In the genomic region with DNA sequence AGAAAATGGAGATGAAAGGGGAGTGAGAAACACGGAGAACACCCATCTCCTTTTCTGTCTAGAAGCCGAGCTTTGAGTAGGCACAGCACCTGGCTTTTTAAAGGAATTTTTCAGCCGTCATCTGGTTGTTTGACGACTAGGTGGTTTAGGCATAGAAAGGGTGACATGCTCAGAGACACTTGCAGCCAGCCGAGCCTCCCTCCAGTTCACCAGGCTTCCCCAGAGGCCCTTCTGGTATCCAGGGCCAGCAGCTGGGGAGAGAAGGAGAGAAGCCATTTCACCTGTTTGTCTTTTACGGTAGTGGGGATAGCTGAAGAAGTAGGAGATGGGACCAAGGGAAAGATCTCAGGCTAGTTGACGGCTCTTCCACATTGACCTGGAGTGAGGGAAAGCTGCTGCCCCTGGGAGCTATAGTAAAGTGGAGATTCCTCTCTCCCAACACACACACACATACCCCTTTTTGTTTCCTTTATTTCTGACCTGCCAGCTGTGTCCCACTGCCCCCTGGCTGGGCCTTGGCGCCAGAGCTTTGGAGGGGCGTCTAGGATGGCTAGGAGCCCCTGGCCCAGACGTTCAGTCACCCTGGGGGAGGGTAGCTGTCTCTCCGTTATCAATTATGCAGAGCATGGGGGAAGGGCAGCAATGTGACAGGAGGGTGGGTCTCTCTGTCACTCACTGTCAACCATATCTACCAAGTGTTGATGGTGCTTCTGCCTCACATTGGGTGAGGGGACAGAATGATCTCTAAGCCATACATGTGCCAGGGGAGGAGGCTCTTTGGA, we compare ENCODE assay signal across 8 cellular contexts. TPM values are rescaled to one million over a fixed set of nuclear protein-coding genes. Genes with fewer than 3 reads are reported as not detected.
DNase-seq lines count a peak whose midpoint lies in the region; ATAC-seq, FAIRE-seq and TF ChIP-seq lines count a peak whose summit lies in the region.

No MANE protein-coding gene starts in this region.

- H3K4me1 ChIP-seq in DND-41 (ENCODE audit: insufficient read depth, low read length): peaks cover 36% of the 10 kb centered on the region
- H3K4me1 ChIP-seq in H1 (replicated peaks in 1 of 4; ENCODE audit: control insufficient read depth in 3 of 4, insufficient read depth in 4 of 4, low read length in 3 of 4): peaks cover 15 to 44% (median 18%) of the 10 kb centered on the region in 4 experiments
- peaks cover 29 to 39% of the 10 kb centered on the region in 2 donors for H3K4me1 ChIP-seq in neuronal stem cell (ENCODE audit: control insufficient read depth in 2 of 2, insufficient read depth in 1 of 2, low read depth in 1 of 2, low read length in 2 of 2)

- TF ChIP-seq RAD21 in H1 (IDR thresholded peaks at IDR 0.05 in 1 of 2, conservative IDR thresholded peaks at IDR 0.05 in 1 of 2; ENCODE audit: low read depth in 2 of 2, low read length in 2 of 2): peak in 1 of 2 experiments; percentile 27; a peak in 1 of 4 replicates

- H2BK5ac ChIP-seq in H1 (ENCODE audit: low read depth, low read length): peak overlapping the region; percentile 22; the same call in 1 of the 2 replicates
- no peak overlapping the region for H2BK5ac ChIP-seq in neuronal stem cell (ENCODE audit: low read length)

- H2AFZ ChIP-seq in DND-41 (ENCODE audit: low read depth, low read length) (peak overlapping the region; percentile 81), H1 (ENCODE audit: low read length) (peak overlapping the region; percentile 21; the same call in 1 of the 2 replicates), neuronal stem cell (ENCODE audit: low read length) (peak overlapping the region; percentile 74)

- H3K4me3 ChIP-seq in DND-41 (ENCODE audit: low read depth in 1 of 2, low read length in 2 of 2) (peak overlapping the region in 1 of 2 experiments; percentile 66; a peak in 2 of 4 replicates), H1 (ENCODE audit: extremely low read depth in 1 of 4, insufficient read depth in 2 of 4, low read depth in 3 of 4, low read length in 4 of 4) (peak overlapping the region; percentile 54 to 65 (median 57); a peak in 7 of 8 replicates), neuronal stem cell (ENCODE audit: low read length in 2 of 2) (peak overlapping the region in 1 of 2 donors; percentile 55)

- peaks cover 7% of the 10 kb centered on the region for H3K79me1 ChIP-seq in H1 (ENCODE audit: low read depth, low read length)
- H3K79me1 ChIP-seq in neuronal stem cell (ENCODE audit: low read depth, low read length): no peaks in the 10 kb centered on the region

- peak overlapping the region; percentile 15 for H4K91ac ChIP-seq in H1 (replicated peaks; ENCODE audit: insufficient read length, low read length)
- H4K91ac ChIP-seq in neuronal stem cell (ENCODE audit: low read depth, low read length, poor library complexity): no peak overlapping the region

- no peak for TF ChIP-seq CTCF in DND-41 (IDR thresholded peaks at IDR 0.05; ENCODE audit: borderline replicate concordance, extremely low read depth, low read length, poor library complexity, severe bottlenecking)
- TF ChIP-seq CTCF in H1 (IDR thresholded peaks at IDR 0.05; ENCODE audit: control extremely low read depth in 1 of 3, insufficient read depth in 1 of 3, low read depth in 1 of 3, low read length in 3 of 3): peak in 2 of 3 experiments; percentile 1 to 12; a peak in 1 of 4 replicates

- H3K9ac ChIP-seq in DND-41 (ENCODE audit: low read depth, low read length) (peak overlapping the region; percentile 51), H1 (replicated peaks in 1 of 4; ENCODE audit: extremely low read depth in 1 of 4, low read depth in 3 of 4, low read length in 3 of 4) (peak overlapping the region in 2 of 4 experiments; percentile 57 to 58; a peak in 4 of 7 replicates), neuronal stem cell (ENCODE audit: low read depth, low read length, poor library complexity) (no peak overlapping the region)

- peak overlapping the region; percentile 98 for H2BK15ac ChIP-seq in H1 (ENCODE audit: low read length)
- peak overlapping the region; percentile 4 for H2BK15ac ChIP-seq in neuronal stem cell (ENCODE audit: low read length)

- H3K14ac ChIP-seq in H1 (ENCODE audit: insufficient read length): no peak overlapping the region
- H3K14ac ChIP-seq in neuronal stem cell (ENCODE audit: low read length): no peak overlapping the region

- H4K5ac ChIP-seq in H1 (ENCODE audit: insufficient read length, low read depth, low read length): no peak overlapping the region

- no peak for FAIRE-seq in H1 (lab: Jason Lieb, UNC)

- H3K4me2 ChIP-seq in DND-41 (ENCODE audit: insufficient read depth, low read length): peak overlapping the region; percentile 93
- H3K4me2 ChIP-seq in H1 (ENCODE audit: insufficient read depth in 1 of 2, low read depth in 2 of 2, low read length in 2 of 2): peak overlapping the region; percentile 87 to 95
- H3K4me2 ChIP-seq in neuronal stem cell (ENCODE audit: insufficient read depth, low read length, poor library complexity, severe bottlenecking): peak overlapping the region; percentile 76

- H4K8ac ChIP-seq in H1 (ENCODE audit: extremely low read depth, insufficient read depth, low read length): no peak overlapping the region
- H4K8ac ChIP-seq in neuronal stem cell (ENCODE audit: low read depth, low read length): no peak overlapping the region

- H3K18ac ChIP-seq in H1 (ENCODE audit: extremely low read depth, low read length) (peak overlapping the region; percentile 97), neuronal stem cell (ENCODE audit: low read length) (peak overlapping the region; percentile 86)

- H2AK5ac ChIP-seq in H1 (ENCODE audit: low read depth, low read length): peak overlapping the region; percentile 47; the same call in 1 of the 2 replicates
- no peak overlapping the region for H2AK5ac ChIP-seq in neuronal stem cell (ENCODE audit: low read depth, low read length)

- TF ChIP-seq POLR2A in H1 (IDR thresholded peaks at IDR 0.05; ENCODE audit: control extremely low read depth in 1 of 2, low read depth in 2 of 2, low read length in 2 of 2): 0 out of 3 replicates have a peak, but pooled peaks of 1 of the 2 experiments have one; percentile 17

- DNase-seq in DND-41 (no peak), NCI-H2171 (lab: John Stamatoyannopoulos, UW) (peak; percentile 14), H1 (ENCODE audit: low read depth in 1 of 2, low spot score in 2 of 2) (no peak), neuronal stem cell (ENCODE audit: low spot score) (no peak), RKO (ENCODE audit: low spot score) (no peak), cerebellar nuclear complex (lab: John Stamatoyannopoulos, UW) (no peak)
- no peak for DNase-seq in activated CD4-positive, alpha-beta T cell treated with anti-CD3 and anti-CD28 coated beads for 48 hours
- DNase-seq in stimulated activated CD4-positive, alpha-beta T cell treated with anti-CD3 and anti-CD28 coated beads, Interleukin-4, amount 100 ng/mL, for 4 hours: no peak

- H3K23ac ChIP-seq in H1 (ENCODE audit: insufficient read length) (no peak overlapping the region), neuronal stem cell (ENCODE audit: low read depth, low read length, poor library complexity) (no peak overlapping the region)

- CTCF ChIA-PET in H1 (lab: Charles Lee; ENCODE audit: partially characterized antibody): interaction anchor here (0.9 to 4.7 kb wide), 13 partner anchors 9 to 166 kb away, joined by 3 to 25 read pairs (median 4); partner anchors contain the start of gene NPFF

- H2BK20ac ChIP-seq in H1 (ENCODE audit: low read length): peak overlapping the region; percentile 13; the same call in 1 of the 2 replicates

- peaks cover 16% of the 10 kb centered on the region for H3K23me2 ChIP-seq in H1 (ENCODE audit: low read depth, low read length)

- no peaks in the 10 kb centered on the region; the same call in 1 of the 2 replicates for H3K79me2 ChIP-seq in DND-41 (ENCODE audit: insufficient read depth, low read length)
- H3K79me2 ChIP-seq in H1 (ENCODE audit: control insufficient read depth in 1 of 2, insufficient read depth in 2 of 2, low read length in 2 of 2): peaks cover 0 to 18% of the 10 kb centered on the region in 2 experiments; a peak in 2 of 4 replicates

- H2BK12ac ChIP-seq in H1 (ENCODE audit: low read depth, low read length) (0 out of 2 replicates have a peak overlapping the region, but pooled peaks have one; percentile 39), neuronal stem cell (ENCODE audit: low read length) (no peak overlapping the region)

- H4K20me1 ChIP-seq in DND-41 (ENCODE audit: insufficient read depth, low read length) (no peaks in the 10 kb centered on the region), H1 (replicated peaks in 1 of 2; ENCODE audit: control insufficient read depth in 1 of 2, insufficient read depth in 2 of 2, low read length in 2 of 2) (peaks cover 0 to 3% of the 10 kb centered on the region in 2 experiments)

- no peak for ATAC-seq in DND-41 (ENCODE audit: insufficient read depth, low read depth)

- H3K36me3 ChIP-seq in DND-41 (ENCODE audit: insufficient read depth, low read length): no peaks in the 10 kb centered on the region
- H3K36me3 ChIP-seq in H1 (ENCODE audit: control insufficient read depth in 2 of 4, insufficient read depth in 4 of 4, low read length in 3 of 4): no peaks in the 10 kb centered on the region
- peaks cover 0 to 10% of the 10 kb centered on the region in 2 donors for H3K36me3 ChIP-seq in neuronal stem cell (replicated peaks in 1 of 2; ENCODE audit: control insufficient read depth in 2 of 2, insufficient read depth in 2 of 2, low read length in 2 of 2)

- H2BK120ac ChIP-seq in H1 (replicated peaks; ENCODE audit: low read depth, low read length): no peak overlapping the region
- no peak overlapping the region for H2BK120ac ChIP-seq in neuronal stem cell (ENCODE audit: low read depth, low read length)

- WGBS in H1 (ENCODE audit: extremely low coverage in 1 of 2, insufficient coverage in 1 of 2, insufficient read length in 1 of 2, insufficient replicate concordance in 2 of 2, low coverage in 1 of 2, low lambda C conversion rate in 2 of 2, missing lambda C conversion rate in 1 of 2), 2 experiments: 50% methylated on average over 11 of the region's 11 CpGs; no CpG with 5 or more reads in 1 of the 2 experiments
- WGBS in neuronal stem cell (ENCODE audit: extremely low coverage in 2 of 2, insufficient read length in 2 of 2, insufficient replicate concordance in 1 of 2), 2 donors: no CpG with 5 or more reads among the region's 11 CpGs

- H3K27me3 ChIP-seq in DND-41 (ENCODE audit: insufficient read depth, low read length, poor library complexity) (no peaks in the 10 kb centered on the region), H1 (replicated peaks in 1 of 4; ENCODE audit: control insufficient read depth in 3 of 4, extremely low read depth in 1 of 4, insufficient read depth in 3 of 4, low read length in 3 of 4) (no peaks in the 10 kb centered on the region), neuronal stem cell (ENCODE audit: control insufficient read depth in 3 of 3, insufficient read depth in 3 of 3, low read depth in 1 of 3, low read length in 3 of 3) (no peaks in the 10 kb centered on the region)

- no peak for TF ChIP-seq EP300 in H1 (IDR thresholded peaks at IDR 0.05; ENCODE audit: borderline replicate concordance in 1 of 2, low read depth in 2 of 2, low read length in 2 of 2)

- H3K4ac ChIP-seq in H1 (replicated peaks; ENCODE audit: insufficient read length, low read depth, low read length) (no peak overlapping the region), neuronal stem cell (ENCODE audit: low read length) (no peak overlapping the region)

- no peak overlapping the region for H3K56ac ChIP-seq in H1 (replicated peaks; ENCODE audit: insufficient read length, low read depth, low read length)

- H3K9me3 ChIP-seq in DND-41 (ENCODE audit: insufficient read depth, low read length, severe bottlenecking): no peaks in the 10 kb centered on the region
- H3K9me3 ChIP-seq in H1 (ENCODE audit: insufficient read depth in 2 of 2, low read depth in 1 of 2, low read length in 1 of 2): no peaks in the 10 kb centered on the region
- H3K9me3 ChIP-seq in neuronal stem cell (replicated peaks in 1 of 2; ENCODE audit: control insufficient read depth in 2 of 2, insufficient read depth in 1 of 2, low read depth in 1 of 2, low read length in 2 of 2): no peaks in the 10 kb centered on the region

- POLR2A ChIA-PET in H1 (lab: Charles Lee; ENCODE audit: partially characterized antibody): interaction anchor here (0.6 to 67.0 kb wide), 7 partner anchors 0 to 241 kb away, joined by 3 to 3397 read pairs (median 4); partner anchors contain the start of genes AAAS, MAP3K12, NPFF and PCBP2

- peak overlapping the region; percentile 38; the same call in 1 of the 2 replicates for H3K27ac ChIP-seq in DND-41 (ENCODE audit: low read length)
- H3K27ac ChIP-seq in H1 (ENCODE audit: low read depth, low read length): peak overlapping the region; percentile 55; the same call in 1 of the 2 replicates
- H3K27ac ChIP-seq in neuronal stem cell (replicated peaks; ENCODE audit: low read length): peak overlapping the region; percentile 38

RNA-seq across cellular contexts. Expression of gene MAP3K12, which starts 5.5 kb away (rescaled TPM):
- 21.4 and 23.4 TPM in 2 replicates for total RNA-seq in H1 (2021; fragmentation: NEBNext Ultra II Directional; extraction: Animal tissue kit (Norgen Biotek cat#: 25700))
- 42.7 and 54.1 TPM in 2 replicates for polyA plus RNA-seq in H1 (2011; rRNA removed)
- 37.7 TPM for polyA plus RNA-seq in H1 (2011; cell fraction: cytosol; rRNA removed)
- 232 TPM for polyA plus RNA-seq in H1 (2011; cell fraction: nucleus; rRNA removed)
- 31.0 to 35.0 TPM (median 33.4 TPM) in 4 replicates for polyA plus RNA-seq in H1 (2012, experiment 1 of 2)
- 14.6 TPM for polyA plus RNA-seq in H1 (2012, experiment 2 of 2)
- polyA plus RNA-seq in H1 (2013, experiment 1 of 2): 20.2 TPM
- polyA plus RNA-seq in H1 (2013, experiment 2 of 2): 15.6 TPM
- 28.1 and 35.5 TPM in 2 replicates for polyA minus RNA-seq in H1 (2011; rRNA and poly(A)+ RNA removed)
- polyA minus RNA-seq in H1 (2011; cell fraction: cytosol; rRNA and poly(A)+ RNA removed): 16.5 TPM
- 48.2 TPM for polyA minus RNA-seq in H1 (2011; cell fraction: nucleus; rRNA and poly(A)+ RNA removed)
- 20.6 TPM for polyA plus RNA-seq in neuronal stem cell (2013, experiment 1 of 2)
- polyA plus RNA-seq in neuronal stem cell (2013, experiment 2 of 2): 19.7 TPM

RNA-seq across cellular contexts. Expression of gene TARBP2, which starts 7.3 kb away (rescaled TPM):
- 66.1 and 69.9 TPM in 2 replicates for total RNA-seq in H1 (2021; fragmentation: NEBNext Ultra II Directional; extraction: Animal tissue kit (Norgen Biotek cat#: 25700))
- 122 and 135 TPM in 2 replicates for polyA plus RNA-seq in H1 (2011; rRNA removed)
- polyA plus RNA-seq in H1 (2011; cell fraction: cytosol; rRNA removed): 116 TPM
- 195 TPM for polyA plus RNA-seq in H1 (2011; cell fraction: nucleus; rRNA removed)
- polyA plus RNA-seq in H1 (2012, experiment 1 of 2): 62.0 to 84.4 TPM (median 79.7 TPM) in 4 replicates
- 104 TPM for polyA plus RNA-seq in H1 (2012, experiment 2 of 2)
- 41.8 TPM for polyA plus RNA-seq in H1 (2013, experiment 1 of 2)
- 36.4 TPM for polyA plus RNA-seq in H1 (2013, experiment 2 of 2)
- polyA minus RNA-seq in H1 (2011; rRNA and poly(A)+ RNA removed): 42.1 and 48.2 TPM in 2 replicates
- 38.6 TPM for polyA minus RNA-seq in H1 (2011; cell fraction: cytosol; rRNA and poly(A)+ RNA removed)
- polyA minus RNA-seq in H1 (2011; cell fraction: nucleus; rRNA and poly(A)+ RNA removed): 65.6 TPM
- 30.1 TPM for polyA plus RNA-seq in neuronal stem cell (2013, experiment 1 of 2)
- 30.0 TPM for polyA plus RNA-seq in neuronal stem cell (2013, experiment 2 of 2)

RNA-seq across cellular contexts. Expression of gene NPFF, which starts 13.5 kb away (rescaled TPM):
- 0.80 TPM in 1 of 2 replicates, not detected in the other for total RNA-seq in H1 (2021; fragmentation: NEBNext Ultra II Directional; extraction: Animal tissue kit (Norgen Biotek cat#: 25700))
- not detected in 2 replicates for polyA plus RNA-seq in H1 (2011; rRNA removed)
- polyA plus RNA-seq in H1 (2011; cell fraction: cytosol; rRNA removed): not detected
- polyA plus RNA-seq in H1 (2011; cell fraction: nucleus; rRNA removed): not detected
- 0.42 to 1.6 TPM (median 0.61 TPM) in 3 of 4 replicates, not detected in the other for polyA plus RNA-seq in H1 (2012, experiment 1 of 2)
- polyA plus RNA-seq in H1 (2012, experiment 2 of 2): not detected
- 0.36 TPM for polyA plus RNA-seq in H1 (2013, experiment 1 of 2)
- 0.50 TPM for polyA plus RNA-seq in H1 (2013, experiment 2 of 2)
- not detected in 2 replicates for polyA minus RNA-seq in H1 (2011; rRNA and poly(A)+ RNA removed)
- polyA minus RNA-seq in H1 (2011; cell fraction: cytosol; rRNA and poly(A)+ RNA removed): not detected
- not detected for polyA minus RNA-seq in H1 (2011; cell fraction: nucleus; rRNA and poly(A)+ RNA removed)
- 0.17 TPM for polyA plus RNA-seq in neuronal stem cell (2013, experiment 1 of 2)
- polyA plus RNA-seq in neuronal stem cell (2013, experiment 2 of 2): not detected

RNA-seq across cellular contexts. Expression of gene PCBP2, which starts 41.9 kb away (rescaled TPM):
- 1,114 and 1,123 TPM in 2 replicates for total RNA-seq in H1 (2021; fragmentation: NEBNext Ultra II Directional; extraction: Animal tissue kit (Norgen Biotek cat#: 25700))
- 470 and 473 TPM in 2 replicates for polyA plus RNA-seq in H1 (2011; rRNA removed)
- polyA plus RNA-seq in H1 (2011; cell fraction: cytosol; rRNA removed): 420 TPM
- 526 TPM for polyA plus RNA-seq in H1 (2011; cell fraction: nucleus; rRNA removed)
- 987 to 1,115 TPM (median 1,028 TPM) in 4 replicates for polyA plus RNA-seq in H1 (2012, experiment 1 of 2)
- polyA plus RNA-seq in H1 (2012, experiment 2 of 2): 1,117 TPM
- polyA plus RNA-seq in H1 (2013, experiment 1 of 2): 462 TPM
- polyA plus RNA-seq in H1 (2013, experiment 2 of 2): 458 TPM
- polyA minus RNA-seq in H1 (2011; rRNA and poly(A)+ RNA removed): 887 and 924 TPM in 2 replicates
- polyA minus RNA-seq in H1 (2011; cell fraction: cytosol; rRNA and poly(A)+ RNA removed): 748 TPM
- polyA minus RNA-seq in H1 (2011; cell fraction: nucleus; rRNA and poly(A)+ RNA removed): 484 TPM
- 903 TPM for polyA plus RNA-seq in neuronal stem cell (2013, experiment 1 of 2)
- polyA plus RNA-seq in neuronal stem cell (2013, experiment 2 of 2): 910 TPM

RNA-seq across cellular contexts. Expression of gene PRR13, which starts 52.3 kb away (rescaled TPM):
- total RNA-seq in H1 (2021; fragmentation: NEBNext Ultra II Directional; extraction: Animal tissue kit (Norgen Biotek cat#: 25700)): 164 and 185 TPM in 2 replicates
- 80.4 and 82.9 TPM in 2 replicates for polyA plus RNA-seq in H1 (2011; rRNA removed)
- polyA plus RNA-seq in H1 (2011; cell fraction: cytosol; rRNA removed): 86.1 TPM
- 58.7 TPM for polyA plus RNA-seq in H1 (2011; cell fraction: nucleus; rRNA removed)
- polyA plus RNA-seq in H1 (2012, experiment 1 of 2): 198 to 336 TPM (median 208 TPM) in 4 replicates
- 220 TPM for polyA plus RNA-seq in H1 (2012, experiment 2 of 2)
- polyA plus RNA-seq in H1 (2013, experiment 1 of 2): 264 TPM
- polyA plus RNA-seq in H1 (2013, experiment 2 of 2): 272 TPM
- 56.8 and 82.3 TPM in 2 replicates for polyA minus RNA-seq in H1 (2011; rRNA and poly(A)+ RNA removed)
- 56.5 TPM for polyA minus RNA-seq in H1 (2011; cell fraction: cytosol; rRNA and poly(A)+ RNA removed)
- polyA minus RNA-seq in H1 (2011; cell fraction: nucleus; rRNA and poly(A)+ RNA removed): 35.3 TPM
- polyA plus RNA-seq in neuronal stem cell (2013, experiment 1 of 2): 119 TPM
- 121 TPM for polyA plus RNA-seq in neuronal stem cell (2013, experiment 2 of 2)

Comparison
In these comparisons a context has a peak if more than half of its experiments do, and no peak if none do; other contexts are left out.
1. H2AFZ ChIP-seq: peak in every context shown above with its lines; median percentile 81 in DND-41; 74 in neuronal stem cell; 21 in H1.